8 cellular contexts compared by ENCODE assay signal in genomic region chr3:169772951-169773816, GRCh38. TPM values are rescaled to one million over a fixed set of nuclear protein-coding genes. Genes with fewer than 3 reads are reported as not detected.
DNase-seq lines count a peak whose midpoint lies in the region; ATAC-seq and TF ChIP-seq lines count a peak whose summit lies in the region.

Gene MYNN (plus strand): TSS chr3:169773396. CDS start chr3:169774296, 900 bp downstream.

- peaks cover 39% of the 10 kb centered on the region for H3K79me2 ChIP-seq in hepatocyte

- TF ChIP-seq CTCF in ascending aorta (IDR thresholded peaks at IDR 0.05): peak in 1 of 3 experiments; percentile 11
- peak; percentile 32 for TF ChIP-seq CTCF in hepatocyte (IDR thresholded peaks at IDR 0.05; ENCODE audit: poor library complexity)

- DNase-seq in NCI-H1694 treated with DMSO at 0.1 percent for 48 hours (lab: John Stamatoyannopoulos, UW): peak; percentile 82
- peak; percentile 74 to 96 for DNase-seq in ascending aorta (ENCODE audit: low spot score in 2 of 2)
- DNase-seq in hepatocyte (ENCODE audit: low spot score): peak; percentile 96
- DNase-seq in retina: peak; percentile 98
- no peak for DNase-seq in HPDE6-E6E7 (ENCODE audit: extremely low spot score)

- no peaks in the 10 kb centered on the region for H3K9me3 ChIP-seq in ascending aorta
- no peaks in the 10 kb centered on the region for H3K9me3 ChIP-seq in hepatocyte (ENCODE audit: low read depth)

- ATAC-seq in HG02884 (IDR thresholded peaks at IDR 0.05; ENCODE audit: unreplicated experiment): peak; percentile 74

- TF ChIP-seq POLR2A in GM15510 (IDR thresholded peaks at IDR 0.05; ENCODE audit: borderline replicate concordance, extremely low read depth, insufficient read length): peak; percentile 98

- peak within 1 kb of the TSS; percentile 82 for H3K4me2 ChIP-seq in hepatocyte

- peak within 1 kb of the TSS; percentile 79 for H2AFZ ChIP-seq in hepatocyte

- H3K27me3 ChIP-seq in ascending aorta: no peaks in the 10 kb centered on the region
- no peaks in the 10 kb centered on the region for H3K27me3 ChIP-seq in hepatocyte

- peaks cover 9% of the 10 kb centered on the region for H4K20me1 ChIP-seq in hepatocyte (ENCODE audit: insufficient read depth, poor library complexity, severe bottlenecking)

- no peaks in the 10 kb centered on the region for H3K9me2 ChIP-seq in hepatocyte (replicated peaks; ENCODE audit: insufficient read depth)

- WGBS in hepatocyte (ENCODE audit: low lambda C conversion rate, missing lambda C conversion rate): under 1% methylated on average over 52 of the region's 59 CpGs

- peak within 1 kb of the TSS; percentile 96 to 97 for H3K27ac ChIP-seq in ascending aorta
- peak within 1 kb of the TSS; percentile 99 for H3K27ac ChIP-seq in hepatocyte

- peak within 1 kb of the TSS; percentile 75 to 78 for H3K4me3 ChIP-seq in ascending aorta
- peak within 1 kb of the TSS; percentile 66 for H3K4me3 ChIP-seq in hepatocyte

- H3K4me1 ChIP-seq in ascending aorta: peaks cover 7 to 14% of the 10 kb centered on the region in 2 donors
- H3K4me1 ChIP-seq in hepatocyte (ENCODE audit: insufficient read depth): peaks cover 11% of the 10 kb centered on the region

- peaks cover 12 to 25% of the 10 kb centered on the region in 2 donors for H3K36me3 ChIP-seq in ascending aorta
- no peaks in the 10 kb centered on the region for H3K36me3 ChIP-seq in hepatocyte (replicated peaks; ENCODE audit: insufficient read depth, low read depth)

- intact Hi-C loops in T-helper 2 cell treated with Interferon-gamma antibody and Interleukin-4, amounts not matched to agents 100 ng/mL and 5 ng/mL, for 36 hours (cut with micrococcal nuclease): loop anchor here (1.0 to 5.0 kb wide), 7 partner anchors 8 to 1134 kb away; partner anchors contain the start of genes EIF5A2, LRRC34, LRRIQ4 and RPL22L1
- intact Hi-C loops in ascending aorta (cut with DNase I): loop anchor here (2.0 to 5.0 kb wide), 4 partner anchors 194 to 626 kb away; partner anchors contain the start of genes PHC3, SEC62 and SKIL

RNA-seq across cellular contexts. Expression of gene MYNN, which starts in this region (rescaled TPM):
- 15.7 and 18.0 TPM in 2 replicates for total RNA-seq in T-helper 2 cell treated with Interferon-gamma antibody and Interleukin-4, amounts not matched to agents 100 ng/mL and 5 ng/mL, for 36 hours
- 3.9 TPM for total RNA-seq in ascending aorta
- 19.7 and 23.4 TPM in 2 replicates for total RNA-seq in hepatocyte
- polyA plus RNA-seq in hepatocyte: 6.8 and 9.0 TPM in 2 replicates
